Comparison of ENCODE assay signal across 10 cellular contexts in the genomic region with DNA sequence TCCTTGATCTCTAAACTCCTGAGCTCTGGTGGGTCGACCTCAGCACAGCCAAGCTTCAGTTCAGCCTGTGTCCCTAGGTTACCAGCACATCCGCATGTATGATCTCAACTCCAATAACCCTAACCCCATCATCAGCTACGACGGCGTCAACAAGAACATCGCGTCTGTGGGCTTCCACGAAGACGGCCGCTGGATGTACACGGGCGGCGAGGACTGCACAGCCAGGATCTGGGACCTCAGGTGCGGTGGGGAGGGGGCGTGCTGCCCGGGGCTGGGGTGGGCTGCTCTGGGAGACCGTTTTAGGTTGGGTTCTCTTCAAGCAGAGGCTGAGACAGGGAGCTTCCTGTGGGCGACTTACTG. TPM values are rescaled to one million over a fixed set of nuclear protein-coding genes. Genes with fewer than 3 reads are reported as not detected.
DNase-seq lines count a peak whose midpoint lies in the region; ATAC-seq and TF ChIP-seq lines count a peak whose summit lies in the region.
"Had no signal": no experiment of that assay in that cellular context is flagged by ENCODE, and none has a peak within 500 bp of the region (broad histone marks: within the 10 kb centered on the region; RNA-seq: fewer than 3 reads in every experiment).

No MANE protein-coding gene starts in this region.

- peaks cover 7% of the 10 kb centered on the region; the same call in 1 of the 2 replicates for H3K4me1 ChIP-seq in HUES64 (ENCODE audit: insufficient read depth, low read length)
- peaks cover 11 to 13% of the 10 kb centered on the region in 2 donors for H3K4me1 ChIP-seq in naive thymus-derived CD4-positive, alpha-beta T cell (ENCODE audit: control insufficient read depth in 2 of 2, insufficient read depth in 2 of 2, low read length in 2 of 2)
- H3K4me1 ChIP-seq: foreskin keratinocyte had no signal

- H3K27me3 Mint-ChIP-seq in central memory CD8-positive, alpha-beta T cell = no peaks in the 10 kb centered on the region
- peaks cover 0 to 6% (median 0%) of the 10 kb centered on the region in 5 donors for H3K27me3 Mint-ChIP-seq in naive thymus-derived CD4-positive, alpha-beta T cell

- H3K4me3 Mint-ChIP-seq in central memory CD8-positive, alpha-beta T cell = peak overlapping the region; percentile 78
- peak overlapping the region; percentile 64 to 91 (median 81) for H3K4me3 Mint-ChIP-seq in naive thymus-derived CD4-positive, alpha-beta T cell

- H3K27me3 ChIP-seq in HUES64 (ENCODE audit: insufficient read depth, low read length) = no peaks in the 10 kb centered on the region; the same call in 1 of the 2 replicates
- H3K27me3 ChIP-seq in naive thymus-derived CD4-positive, alpha-beta T cell (ENCODE audit: control insufficient read depth in 2 of 2, insufficient read depth in 2 of 2, low read length in 2 of 2) = no peaks in the 10 kb centered on the region
- H3K27me3 ChIP-seq: foreskin keratinocyte had no signal

- H3K27ac ChIP-seq in HUES64 (ENCODE audit: low read depth, low read length) = no peak overlapping the region
- peak overlapping the region; percentile 97 for H3K27ac ChIP-seq in naive thymus-derived CD4-positive, alpha-beta T cell (ENCODE audit: low read depth, low read length)

- TF ChIP-seq CTCF in AG10803 (conservative IDR thresholded peaks at IDR 0.05; ENCODE audit: low read length) = no peak

- no peaks in the 10 kb centered on the region for H3K9me3 Mint-ChIP-seq in central memory CD8-positive, alpha-beta T cell
- H3K9me3 Mint-ChIP-seq in naive thymus-derived CD4-positive, alpha-beta T cell = peaks cover 0 to 3% (median 0%) of the 10 kb centered on the region in 11 donors

- H3K4me1 Mint-ChIP-seq in central memory CD8-positive, alpha-beta T cell = peaks cover 14% of the 10 kb centered on the region
- peaks cover 7 to 29% (median 21%) of the 10 kb centered on the region in 7 donors for H3K4me1 Mint-ChIP-seq in naive thymus-derived CD4-positive, alpha-beta T cell

- no peaks in the 10 kb centered on the region for H3K9me3 ChIP-seq in HUES64 (ENCODE audit: insufficient read depth, low read depth, low read length)
- H3K9me3 ChIP-seq in naive thymus-derived CD4-positive, alpha-beta T cell (ENCODE audit: control insufficient read depth in 2 of 3, low read length in 3 of 3) = no peaks in the 10 kb centered on the region

- ATAC-seq in central memory CD8-positive, alpha-beta T cell (replicated peaks; ENCODE audit: extremely low read depth, poor library complexity, severe bottlenecking) = no peak
- no peak for ATAC-seq in naive thymus-derived CD4-positive, alpha-beta T cell
- no peak for ATAC-seq in GM18858 (IDR thresholded peaks at IDR 0.05; ENCODE audit: unreplicated experiment)
- no peak for ATAC-seq in HG03196 (IDR thresholded peaks at IDR 0.05; ENCODE audit: unreplicated experiment)

- 92% methylated on average over 18 of the region's 18 CpGs for WGBS in HUES64

- CTCF ChIA-PET in naive thymus-derived CD4-positive, alpha-beta T cell (lab: Charles Lee) = interaction anchor here (0.6 to 1.2 kb wide), 2 partner anchors 12 to 468 kb away, joined by 3 to 4 read pairs; no protein-coding TSS in a partner anchor

- no peak overlapping the region for H3K27ac Mint-ChIP-seq in central memory CD8-positive, alpha-beta T cell (ENCODE audit: low read depth)
- H3K27ac Mint-ChIP-seq in naive thymus-derived CD4-positive, alpha-beta T cell = peak overlapping the region in 8 of 9 donors; percentile 41 to 90 (median 80)

- POLR2A ChIA-PET in naive thymus-derived CD4-positive, alpha-beta T cell (lab: Charles Lee) = interaction anchor here (0.7 to 3.7 kb wide), 8 partner anchors 9 to 241 kb away, joined by 3 to 50 read pairs (median 6); a partner anchor contains a TSS

- DNase-seq in AG10803 (ENCODE audit: low read depth) = no peak
- DNase-seq in central memory CD8-positive, alpha-beta T cell (ENCODE audit: low spot score in 2 of 2) = no peak
- no peak for DNase-seq in naive thymus-derived CD4-positive, alpha-beta T cell
- no peak for DNase-seq in NCI-H1417 treated with DMSO at 0.1 percent for 48 hours (lab: John Stamatoyannopoulos, UW)
- DNase-seq in AG08396 (ENCODE audit: low spot score) = no peak
- DNase-seq: foreskin keratinocyte, NCI-H226 had no signal

- intact Hi-C loops in naive thymus-derived CD4-positive, alpha-beta T cell (cut with micrococcal nuclease) = loop anchor here (5.0 to 10.0 kb wide), 2 partner anchors 49 to 58 kb away; a partner anchor contains a TSS

- peaks cover 18% of the 10 kb centered on the region for H3K36me3 Mint-ChIP-seq in central memory CD8-positive, alpha-beta T cell (ENCODE audit: insufficient read depth)
- H3K36me3 Mint-ChIP-seq in naive thymus-derived CD4-positive, alpha-beta T cell = peaks cover 0 to 11% (median 6%) of the 10 kb centered on the region in 5 donors

- H3K4me3 ChIP-seq in AG10803 (ENCODE audit: low read length) = peak overlapping the region; percentile 90
- H3K4me3 ChIP-seq in HUES64 (ENCODE audit: low read length) = peak overlapping the region; percentile 95
- peak overlapping the region; percentile 93 for H3K4me3 ChIP-seq in naive thymus-derived CD4-positive, alpha-beta T cell (ENCODE audit: low read length)

- H3K36me3 ChIP-seq in HUES64 (ENCODE audit: insufficient read depth, low read length) = peaks cover 31% of the 10 kb centered on the region
- H3K36me3 ChIP-seq in naive thymus-derived CD4-positive, alpha-beta T cell (ENCODE audit: control insufficient read depth in 2 of 3, insufficient read depth in 3 of 3, low read length in 3 of 3) = peaks cover 0 to 37% (median 9%) of the 10 kb centered on the region in 3 experiments

- peak overlapping the region; percentile 97 for H3K9ac ChIP-seq in HUES64 (ENCODE audit: low read depth, low read length)

RNA-seq across cellular contexts. Expression of a gene that starts 1.1 kb away (rescaled TPM):
- polyA plus RNA-seq in HUES64 (2013, experiment 1 of 2) = 66.0 TPM
- polyA plus RNA-seq in HUES64 (2013, experiment 2 of 2) = 70.6 TPM
- 10 to 100 TPM; 25.1 to 41.2 (median 35.5) TPM for total RNA-seq in naive thymus-derived CD4-positive, alpha-beta T cell
- polyA plus RNA-seq in naive thymus-derived CD4-positive, alpha-beta T cell = 10 to 100 TPM; 20.7 to 36.4 TPM

RNA-seq across cellular contexts. Expression of a gene that starts 4.3 kb away (rescaled TPM):
- 7.9 TPM for polyA plus RNA-seq in HUES64 (2013, experiment 1 of 2)
- polyA plus RNA-seq in HUES64 (2013, experiment 2 of 2) = 5.9 TPM
- total RNA-seq in naive thymus-derived CD4-positive, alpha-beta T cell = 10 to 100 TPM in 4 of 5 experiments, 1 to 10 TPM in 1; 5.7 to 44.3 (median 16.0) TPM
- under 1 TPM in 1 of 2 donors, not detected in 1; 0.22 TPM for polyA plus RNA-seq in naive thymus-derived CD4-positive, alpha-beta T cell

RNA-seq across cellular contexts. Expression of a gene that starts 8.2 kb away (rescaled TPM):
- polyA plus RNA-seq in HUES64 (2013, experiment 1 of 2) = 33.7 TPM
- 31.4 TPM for polyA plus RNA-seq in HUES64 (2013, experiment 2 of 2)
- total RNA-seq in naive thymus-derived CD4-positive, alpha-beta T cell = 10 to 100 TPM in 3 of 5 experiments, 1 to 10 TPM in 2; 7.7 to 26.5 (median 20.4) TPM
- polyA plus RNA-seq in naive thymus-derived CD4-positive, alpha-beta T cell = 10 to 100 TPM in 1 of 2 donors, 1 to 10 TPM in 1; 6.0 to 12.9 TPM

RNA-seq across cellular contexts. Expression of a gene that starts 10.0 kb away (rescaled TPM):
- polyA plus RNA-seq in HUES64 (2013, experiment 1 of 2) = 1.9 TPM
- 2.3 TPM for polyA plus RNA-seq in HUES64 (2013, experiment 2 of 2)
- total RNA-seq in naive thymus-derived CD4-positive, alpha-beta T cell = under 1 TPM in 1 of 5 experiments, not detected in 4; 0.19 TPM
- not detected for polyA plus RNA-seq in naive thymus-derived CD4-positive, alpha-beta T cell

RNA-seq across cellular contexts. Expression of a gene that starts 17.0 kb away (rescaled TPM):
- 17.1 TPM for polyA plus RNA-seq in HUES64 (2013, experiment 1 of 2)
- 17.0 TPM for polyA plus RNA-seq in HUES64 (2013, experiment 2 of 2)
- total RNA-seq in naive thymus-derived CD4-positive, alpha-beta T cell = 10 to 100 TPM; 31.3 to 45.6 (median 36.8) TPM
- 10 to 100 TPM; 12.6 to 25.6 TPM for polyA plus RNA-seq in naive thymus-derived CD4-positive, alpha-beta T cell
